Comparison of ENCODE assay signal across 17 cellular contexts in the genomic region with DNA sequence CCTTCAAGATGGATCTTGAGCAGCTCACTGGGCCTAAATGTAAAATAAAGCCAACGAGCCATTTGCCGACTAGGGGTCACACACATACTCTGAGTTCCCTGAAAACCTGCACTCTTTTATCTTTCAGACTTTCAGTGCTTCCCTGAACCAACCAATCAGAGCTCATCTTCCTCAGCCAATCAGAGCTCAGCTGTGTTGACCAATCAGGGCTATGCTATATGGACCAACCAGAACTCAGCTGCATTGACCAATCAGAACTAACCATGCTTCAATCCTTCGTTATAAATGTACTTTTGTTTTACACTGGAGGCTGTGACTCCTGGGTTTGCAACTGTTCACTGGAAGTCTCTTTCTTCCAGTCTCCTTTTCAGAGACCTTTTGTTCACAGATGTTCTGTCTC.
DNase-seq lines count a peak whose midpoint lies in the region; ATAC-seq and TF ChIP-seq lines count a peak whose summit lies in the region.
"Had no signal": no experiment of that assay in that cellular context is flagged by ENCODE, and none has a peak within 500 bp of the region (broad histone marks: within the 10 kb centered on the region; RNA-seq: fewer than 3 reads in every experiment).

No MANE protein-coding gene starts in this region.

- no peak overlapping the region for H2AFZ ChIP-seq in MM.1S (ENCODE audit: low read length)

- 0 out of 2 replicates have a peak, but pooled peaks cover 3% of the 10 kb centered on the region for H3K4me1 ChIP-seq in MM.1S (ENCODE audit: low read length)
- H3K4me1 ChIP-seq: tibial nerve had no signal

- H3K9me3 ChIP-seq in MM.1S (replicated peaks; ENCODE audit: insufficient read depth, low read length) = no peaks in the 10 kb centered on the region
- H3K9me3 ChIP-seq: body of pancreas, neutrophil, tibial nerve had no signal

- no peak for TF ChIP-seq CTCF in MM.1S (IDR thresholded peaks at IDR 0.05; ENCODE audit: low read length)

- H3K27me3 Mint-ChIP-seq in memory B cell = no peaks in the 10 kb centered on the region

- no peak overlapping the region for H3K27ac Mint-ChIP-seq in memory B cell
- H3K27ac Mint-ChIP-seq: activated T-cell treated with anti-CD3 and anti-CD28 coated beads, Interleukin-2, amount 50 U/mL, for 72 hours had no signal

- H3K9me3 Mint-ChIP-seq in memory B cell = no peaks in the 10 kb centered on the region
- H3K9me3 Mint-ChIP-seq: activated T-cell treated with anti-CD3 and anti-CD28 coated beads, Interleukin-2, amount 50 U/mL, for 72 hours had no signal

- no peak overlapping the region for H3K9ac ChIP-seq in MM.1S (ENCODE audit: low read length)
- H3K9ac ChIP-seq: KMS-11 had no signal

- H3K36me3 ChIP-seq in MM.1S (replicated peaks; ENCODE audit: insufficient read depth, low read length) = no peaks in the 10 kb centered on the region
- H3K36me3 ChIP-seq: neutrophil, tibial nerve had no signal

- no peak overlapping the region for H3K4me3 Mint-ChIP-seq in memory B cell
- H3K4me3 Mint-ChIP-seq: activated T-cell treated with anti-CD3 and anti-CD28 coated beads, Interleukin-2, amount 50 U/mL, for 72 hours had no signal

- no peak overlapping the region for H3K27ac ChIP-seq in MM.1S (ENCODE audit: low read length)
- H3K27ac ChIP-seq: 22Rv1, body of pancreas, KMS-11, neutrophil, tibial nerve had no signal

- no peaks in the 10 kb centered on the region for H4K20me1 ChIP-seq in MM.1S (ENCODE audit: insufficient read depth, low read length)

- H3K27me3 ChIP-seq in MM.1S (replicated peaks; ENCODE audit: insufficient read depth, low read length) = no peaks in the 10 kb centered on the region
- H3K27me3 ChIP-seq: body of pancreas, neutrophil had no signal

- no peak overlapping the region for H3K4me3 ChIP-seq in MM.1S (ENCODE audit: low read length)
- H3K4me3 ChIP-seq: body of pancreas, tibial nerve had no signal

- H3K9me2 ChIP-seq in MM.1S (replicated peaks; ENCODE audit: insufficient read depth, low read length) = no peaks in the 10 kb centered on the region

- no peaks in the 10 kb centered on the region for H3K79me2 ChIP-seq in MM.1S (ENCODE audit: low read length)

- H3K4me1 Mint-ChIP-seq in memory B cell = peaks cover 15% of the 10 kb centered on the region

- H3K4me2 ChIP-seq in MM.1S (ENCODE audit: low read depth, low read length) = no peak overlapping the region
- H3K4me2 ChIP-seq: KMS-11 had no signal

- ATAC-seq in memory B cell (ENCODE audit: low read depth) = peak; percentile 38
- no peak for ATAC-seq in HG02759 (IDR thresholded peaks at IDR 0.05; ENCODE audit: unreplicated experiment)
- ATAC-seq: activated T-cell treated with anti-CD3 and anti-CD28 coated beads, Interleukin-2, amount 50 U/mL, for 72 hours; body of pancreas had no signal

- DNase-seq in DMS 273 (lab: John Stamatoyannopoulos, UW; ENCODE audit: unreplicated experiment) = peak; percentile 11
- no peak for DNase-seq in DMS 273 treated with DMSO at 0.1 percent for 48 hours (lab: John Stamatoyannopoulos, UW)
- peak; percentile 8 for DNase-seq in MM.1S
- peak; percentile 53 for DNase-seq in amniotic epithelial cell (ENCODE audit: low read depth)
- no peak for DNase-seq in memory B cell (ENCODE audit: low spot score in 2 of 2)
- no peak for DNase-seq in activated gamma-delta T cell (lab: John Stamatoyannopoulos, UW)
- DNase-seq in D341Med (ENCODE audit: low spot score) = no peak
- DNase-seq: activated T-cell treated with anti-CD3 and anti-CD28 coated beads, Interleukin-2, amount 50 U/mL, for 72 hours; body of pancreas; DMS79 treated with DMSO at 0.1 percent for 48 hours; hippocampal formation; Right ventricle myocardium superior had no signal

- H3K36me3 Mint-ChIP-seq in memory B cell = peaks cover 2% of the 10 kb centered on the region

- H3F3A ChIP-seq in MM.1S (ENCODE audit: insufficient read depth, low read length) = no peaks in the 10 kb centered on the region

Comparison
In these comparisons a context has a peak if more than half of its experiments do, and no peak if none do; other contexts are left out.
1. DNase-seq: peak in DMS 273 (single experiment), MM.1S (single experiment) and amniotic epithelial cell (single experiment); none in DMS 273 treated with DMSO at 0.1 percent for 48 hours (single experiment), memory B cell (0 of 2), activated gamma-delta T cell (single experiment) and D341Med (single experiment).